Comparison of ENCODE assay signal across 1 cellular context in the genomic region with DNA sequence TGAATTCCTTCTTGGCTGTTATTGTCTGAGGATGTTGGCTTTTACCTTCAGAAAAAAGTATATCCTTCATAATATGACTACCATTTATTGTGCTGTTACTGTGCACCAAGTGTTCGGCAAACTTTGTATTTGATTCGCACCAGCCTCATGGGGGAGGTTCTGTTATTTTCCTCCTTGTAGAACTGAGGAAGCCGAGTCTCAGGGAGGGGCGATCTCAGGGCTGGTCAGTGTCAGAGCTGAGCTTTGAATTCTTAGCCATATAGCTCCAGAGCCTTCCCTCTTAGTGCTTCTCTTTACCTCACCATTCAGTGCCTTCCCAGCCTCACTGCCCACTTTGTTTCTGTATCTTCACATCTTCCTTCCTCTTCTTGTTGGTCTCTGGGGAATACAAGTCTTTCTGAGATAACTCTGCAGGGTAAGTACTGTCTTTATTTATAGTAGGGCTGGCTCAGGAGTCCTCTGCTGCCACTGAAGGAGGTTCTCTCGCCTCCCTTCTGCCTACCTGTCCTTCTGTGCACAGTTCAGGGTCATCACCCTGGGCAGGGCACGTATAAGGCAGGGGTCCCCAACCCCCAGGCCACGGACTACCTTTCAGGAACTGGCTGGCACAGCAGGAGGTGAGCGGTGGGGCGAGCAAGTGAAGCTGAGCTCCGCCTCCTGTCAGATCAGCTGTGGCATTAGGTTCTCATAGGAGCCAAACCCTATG.
TF ChIP-seq lines count a peak whose summit lies in the region.

No MANE protein-coding gene starts in this region.

TF ChIP-seq in GM23338, 12 proteins besides CTCF, POLR2A, EP300 and RAD21:
- TF ChIP-seq, protein P1, sequence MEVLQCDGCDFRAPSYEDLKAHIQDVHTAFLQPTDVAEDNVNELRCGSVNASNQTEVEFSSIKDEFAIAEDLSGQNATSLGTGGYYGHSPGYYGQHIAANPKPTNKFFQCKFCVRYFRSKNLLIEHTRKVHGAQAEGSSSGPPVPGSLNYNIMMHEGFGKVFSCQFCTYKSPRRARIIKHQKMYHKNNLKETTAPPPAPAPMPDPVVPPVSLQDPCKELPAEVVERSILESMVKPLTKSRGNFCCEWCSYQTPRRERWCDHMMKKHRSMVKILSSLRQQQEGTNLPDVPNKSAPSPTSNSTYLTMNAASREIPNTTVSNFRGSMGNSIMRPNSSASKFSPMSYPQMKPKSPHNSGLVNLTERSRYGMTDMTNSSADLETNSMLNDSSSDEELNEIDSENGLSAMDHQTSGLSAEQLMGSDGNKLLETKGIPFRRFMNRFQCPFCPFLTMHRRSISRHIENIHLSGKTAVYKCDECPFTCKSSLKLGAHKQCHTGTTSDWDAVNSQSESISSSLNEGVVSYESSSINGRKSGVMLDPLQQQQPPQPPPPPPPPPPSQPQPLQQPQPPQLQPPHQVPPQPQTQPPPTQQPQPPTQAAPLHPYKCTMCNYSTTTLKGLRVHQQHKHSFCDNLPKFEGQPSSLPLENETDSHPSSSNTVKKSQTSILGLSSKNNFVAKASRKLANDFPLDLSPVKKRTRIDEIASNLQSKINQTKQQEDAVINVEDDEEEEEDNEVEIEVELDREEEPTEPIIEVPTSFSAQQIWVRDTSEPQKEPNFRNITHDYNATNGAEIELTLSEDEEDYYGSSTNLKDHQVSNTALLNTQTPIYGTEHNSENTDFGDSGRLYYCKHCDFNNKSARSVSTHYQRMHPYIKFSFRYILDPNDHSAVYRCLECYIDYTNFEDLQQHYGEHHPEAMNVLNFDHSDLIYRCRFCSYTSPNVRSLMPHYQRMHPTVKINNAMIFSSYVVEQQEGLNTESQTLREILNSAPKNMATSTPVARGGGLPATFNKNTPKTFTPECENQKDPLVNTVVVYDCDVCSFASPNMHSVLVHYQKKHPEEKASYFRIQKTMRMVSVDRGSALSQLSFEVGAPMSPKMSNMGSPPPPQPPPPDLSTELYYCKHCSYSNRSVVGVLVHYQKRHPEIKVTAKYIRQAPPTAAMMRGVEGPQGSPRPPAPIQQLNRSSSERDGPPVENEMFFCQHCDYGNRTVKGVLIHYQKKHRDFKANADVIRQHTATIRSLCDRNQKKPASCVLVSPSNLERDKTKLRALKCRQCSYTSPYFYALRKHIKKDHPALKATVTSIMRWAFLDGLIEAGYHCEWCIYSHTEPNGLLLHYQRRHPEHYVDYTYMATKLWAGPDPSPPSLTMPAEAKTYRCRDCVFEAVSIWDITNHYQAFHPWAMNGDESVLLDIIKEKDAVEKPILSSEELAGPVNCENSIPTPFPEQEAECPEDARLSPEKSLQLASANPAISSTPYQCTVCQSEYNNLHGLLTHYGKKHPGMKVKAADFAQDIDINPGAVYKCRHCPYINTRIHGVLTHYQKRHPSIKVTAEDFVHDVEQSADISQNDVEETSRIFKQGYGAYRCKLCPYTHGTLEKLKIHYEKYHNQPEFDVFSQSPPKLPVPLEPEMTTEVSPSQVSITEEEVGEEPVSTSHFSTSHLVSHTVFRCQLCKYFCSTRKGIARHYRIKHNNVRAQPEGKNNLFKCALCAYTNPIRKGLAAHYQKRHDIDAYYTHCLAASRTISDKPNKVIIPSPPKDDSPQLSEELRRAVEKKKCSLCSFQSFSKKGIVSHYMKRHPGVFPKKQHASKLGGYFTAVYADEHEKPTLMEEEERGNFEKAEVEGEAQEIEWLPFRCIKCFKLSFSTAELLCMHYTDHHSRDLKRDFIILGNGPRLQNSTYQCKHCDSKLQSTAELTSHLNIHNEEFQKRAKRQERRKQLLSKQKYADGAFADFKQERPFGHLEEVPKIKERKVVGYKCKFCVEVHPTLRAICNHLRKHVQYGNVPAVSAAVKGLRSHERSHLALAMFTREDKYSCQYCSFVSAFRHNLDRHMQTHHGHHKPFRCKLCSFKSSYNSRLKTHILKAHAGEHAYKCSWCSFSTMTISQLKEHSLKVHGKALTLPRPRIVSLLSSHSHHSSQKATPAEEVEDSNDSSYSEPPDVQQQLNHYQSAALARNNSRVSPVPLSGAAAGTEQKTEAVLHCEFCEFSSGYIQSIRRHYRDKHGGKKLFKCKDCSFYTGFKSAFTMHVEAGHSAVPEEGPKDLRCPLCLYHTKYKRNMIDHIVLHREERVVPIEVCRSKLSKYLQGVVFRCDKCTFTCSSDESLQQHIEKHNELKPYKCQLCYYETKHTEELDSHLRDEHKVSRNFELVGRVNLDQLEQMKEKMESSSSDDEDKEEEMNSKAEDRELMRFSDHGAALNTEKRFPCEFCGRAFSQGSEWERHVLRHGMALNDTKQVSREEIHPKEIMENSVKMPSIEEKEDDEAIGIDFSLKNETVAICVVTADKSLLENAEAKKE (CRISPR knock-in tag; IDR thresholded peaks at IDR 0.05), result no peak
- TF ChIP-seq ZNF331 (CRISPR knock-in tag; IDR thresholded peaks at IDR 0.05; ENCODE audit: low read depth) (no peak), STAT1 (IDR thresholded peaks at IDR 0.05; ENCODE audit: unreplicated experiment) (no peak), ZNF114 (CRISPR knock-in tag; IDR thresholded peaks at IDR 0.05) (no peak), EZH2 (IDR thresholded peaks at IDR 0.05; ENCODE audit: low read depth, unreplicated experiment) (no peak)
- TF ChIP-seq, protein P2, sequence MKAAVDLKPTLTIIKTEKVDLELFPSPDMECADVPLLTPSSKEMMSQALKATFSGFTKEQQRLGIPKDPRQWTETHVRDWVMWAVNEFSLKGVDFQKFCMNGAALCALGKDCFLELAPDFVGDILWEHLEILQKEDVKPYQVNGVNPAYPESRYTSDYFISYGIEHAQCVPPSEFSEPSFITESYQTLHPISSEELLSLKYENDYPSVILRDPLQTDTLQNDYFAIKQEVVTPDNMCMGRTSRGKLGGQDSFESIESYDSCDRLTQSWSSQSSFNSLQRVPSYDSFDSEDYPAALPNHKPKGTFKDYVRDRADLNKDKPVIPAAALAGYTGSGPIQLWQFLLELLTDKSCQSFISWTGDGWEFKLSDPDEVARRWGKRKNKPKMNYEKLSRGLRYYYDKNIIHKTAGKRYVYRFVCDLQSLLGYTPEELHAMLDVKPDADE (IDR thresholded peaks at IDR 0.05), result no peak
TF ChIP-seq in GM23338: peak in this region for 0.
